ENCODE assay signal across 10 cellular contexts in the genomic region with DNA sequence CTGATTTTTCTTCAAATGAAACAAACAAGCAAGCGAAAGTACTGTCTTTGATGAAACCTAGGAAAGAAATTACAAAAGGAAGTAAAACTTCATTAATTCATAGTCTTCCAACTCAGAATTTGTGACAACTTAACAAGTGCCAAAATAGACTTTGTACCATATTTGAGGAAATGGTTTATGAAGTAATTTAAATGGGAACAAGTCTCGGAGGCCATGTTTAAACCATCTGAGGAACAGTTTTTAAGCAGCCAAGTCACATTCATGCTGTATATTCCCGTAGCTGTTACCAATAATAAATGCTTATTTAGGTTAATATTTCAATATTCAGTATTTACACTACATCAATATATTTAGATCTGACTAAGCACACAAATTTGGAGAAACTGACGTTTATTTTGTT. TPM values are rescaled to one million over a fixed set of nuclear protein-coding genes. Genes with fewer than 3 reads are reported as not detected.
A peak's percentile ranks its signal among the peaks of the same experiment; 100 is the strongest.
DNase-seq lines count a peak whose midpoint lies in the region; ATAC-seq and TF ChIP-seq lines count a peak whose summit lies in the region.
"Had no signal": no experiment of that assay in that cellular context is flagged by ENCODE, and none has a peak within 500 bp of the region (broad histone marks: within the 10 kb centered on the region; RNA-seq: fewer than 3 reads in every experiment).

No MANE protein-coding gene starts in this region.

- H3K9me3 ChIP-seq in SK-N-MC (ENCODE audit: low read depth, low read length): no peaks in the 10 kb centered on the region
- H3K9me3 ChIP-seq in osteoblast (ENCODE audit: low read depth, low read length): no peaks in the 10 kb centered on the region

- no peak for TF ChIP-seq CTCF in osteoblast (IDR thresholded peaks at IDR 0.05; ENCODE audit: extremely low read depth, low read depth, low read length)

- no peak for ATAC-seq in activated T-cell treated with anti-CD3 and anti-CD28 coated beads, Interleukin-2, amount 50 U/mL, for 72 hours (replicated peaks in 1 of 2)
- no peak for ATAC-seq in GM18867 (IDR thresholded peaks at IDR 0.05; ENCODE audit: unreplicated experiment)
- ATAC-seq in HG03521 (IDR thresholded peaks at IDR 0.05; ENCODE audit: unreplicated experiment): no peak

- peaks cover 0 to 1% of the 10 kb centered on the region in 2 donors for H3K9me3 Mint-ChIP-seq in activated T-cell treated with anti-CD3 and anti-CD28 coated beads, Interleukin-2, amount 50 U/mL, for 72 hours

- H3K9ac ChIP-seq in SK-N-MC (ENCODE audit: insufficient read length): peak overlapping the region; percentile 57

- peaks cover 11% of the 10 kb centered on the region for H3K4me1 ChIP-seq in osteoblast (ENCODE audit: insufficient read depth, low read length)

- H4K20me1 ChIP-seq in osteoblast (ENCODE audit: insufficient read depth, low read length): no peaks in the 10 kb centered on the region

- H3K27ac Mint-ChIP-seq in activated T-cell treated with anti-CD3 and anti-CD28 coated beads, Interleukin-2, amount 50 U/mL, for 72 hours: peak overlapping the region; percentile 96

- peaks cover 7 to 12% of the 10 kb centered on the region in 2 donors for H3K36me3 Mint-ChIP-seq in activated T-cell treated with anti-CD3 and anti-CD28 coated beads, Interleukin-2, amount 50 U/mL, for 72 hours (ENCODE audit: insufficient read depth in 2 of 2)

- H3K79me2 ChIP-seq in osteoblast (ENCODE audit: insufficient read depth, low read length): no peaks in the 10 kb centered on the region

- no peaks in the 10 kb centered on the region for H3K27me3 ChIP-seq in osteoblast (ENCODE audit: insufficient read depth, low read length)

- H3K4me2 ChIP-seq in osteoblast (ENCODE audit: insufficient read depth, low read length): no peak overlapping the region

- DNase-seq in activated T-cell treated with anti-CD3 and anti-CD28 coated beads, Interleukin-2, amount 50 U/mL, for 72 hours: no peak
- DNase-seq in activated T-cell treated with anti-CD3 and anti-CD28 coated beads for 4 hours (no peak), SK-N-MC (ENCODE audit: low read depth, low spot score) (no peak), epithelial cell of prostate (ENCODE audit: low read depth, low spot score) (no peak), substantia nigra (lab: John Stamatoyannopoulos, UW) (no peak), osteoblast (ENCODE audit: insufficient read length, low spot score, missing footprints) (no peak)
- DNase-seq: NCI-H446 treated with DMSO at 0.1 percent for 48 hours had no signal

- no peaks in the 10 kb centered on the region for H3K27me3 Mint-ChIP-seq in activated T-cell treated with anti-CD3 and anti-CD28 coated beads, Interleukin-2, amount 50 U/mL, for 72 hours (ENCODE audit: low read depth)

- H3K4me3 Mint-ChIP-seq in activated T-cell treated with anti-CD3 and anti-CD28 coated beads, Interleukin-2, amount 50 U/mL, for 72 hours: peak overlapping the region; percentile 99 to 100

- H3K36me3 ChIP-seq in SK-N-MC (ENCODE audit: insufficient read depth, low read length): no peaks in the 10 kb centered on the region
- no peaks in the 10 kb centered on the region for H3K36me3 ChIP-seq in osteoblast (ENCODE audit: insufficient read depth, low read length)

- H3K4me3 ChIP-seq in SK-N-MC (peak overlapping the region; percentile 75), osteoblast (ENCODE audit: insufficient read depth, low read length) (no peak overlapping the region)

- peak overlapping the region; percentile 93 for H3K27ac ChIP-seq in SK-N-MC
- H3K27ac ChIP-seq in epithelial cell of prostate: peak overlapping the region; percentile 78
- H3K27ac ChIP-seq in substantia nigra (ENCODE audit: low read depth, low read length, poor library complexity, severe bottlenecking): peak overlapping the region; percentile 51
- no peak overlapping the region for H3K27ac ChIP-seq in osteoblast (ENCODE audit: low read depth, low read length)

- peaks cover 66% of the 10 kb centered on the region for H3K4me1 Mint-ChIP-seq in activated T-cell treated with anti-CD3 and anti-CD28 coated beads, Interleukin-2, amount 50 U/mL, for 72 hours (ENCODE audit: low read depth)

- H2AFZ ChIP-seq in osteoblast (ENCODE audit: low read length): no peak overlapping the region

RNA-seq across cellular contexts. Expression of a gene that starts 0.8 kb away (rescaled TPM):
- 100 to 1,000 TPM; 402 to 450 TPM for total RNA-seq in activated T-cell treated with anti-CD3 and anti-CD28 coated beads, Interleukin-2, amount 50 U/mL, for 72 hours
- 1.5 and 7.2 TPM in 2 replicates for total RNA-seq in osteoblast

RNA-seq across cellular contexts. Expression of a gene that starts 10.7 kb away (rescaled TPM):
- total RNA-seq in activated T-cell treated with anti-CD3 and anti-CD28 coated beads, Interleukin-2, amount 50 U/mL, for 72 hours: not detected
- not detected in 2 replicates for total RNA-seq in osteoblast
- total RNA-seq: posterior vena cava had no signal

RNA-seq across cellular contexts. Expression of a gene that starts 23.8 kb away (rescaled TPM):
- total RNA-seq in activated T-cell treated with anti-CD3 and anti-CD28 coated beads, Interleukin-2, amount 50 U/mL, for 72 hours: 1 to 10 TPM; 3.8 to 4.0 TPM
- total RNA-seq in osteoblast: not detected in 2 replicates

Comparison
In these comparisons a context has a peak if more than half of its experiments do, and no peak if none do; other contexts are left out.
1. RNA of a gene that starts 0.8 kb away (total RNA-seq): 402 to 450 TPM in activated T-cell treated with anti-CD3 and anti-CD28 coated beads, Interleukin-2, amount 50 U/mL, for 72 hours; 1.5 to 7.2 TPM in osteoblast; every median in the first group is over 10 times any median in the second.